20 cellular contexts compared by ENCODE assay signal in the genomic region with DNA sequence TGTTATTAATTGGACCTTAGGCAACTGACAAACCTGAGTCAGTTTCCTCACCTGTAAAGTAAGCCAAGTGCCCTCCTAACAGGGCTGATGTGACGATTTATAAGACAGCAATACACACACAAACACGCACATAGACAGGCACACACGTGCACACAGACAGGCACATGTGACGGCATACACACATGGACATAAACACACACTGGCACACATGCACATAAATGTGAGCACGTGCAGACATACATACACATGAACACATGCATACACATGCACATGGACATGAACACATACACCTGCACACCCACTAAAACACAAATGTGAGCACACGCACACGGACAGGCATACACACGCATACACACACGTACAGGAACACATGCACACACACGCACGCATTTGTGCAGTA.
DNase-seq lines count a peak whose midpoint lies in the region; ATAC-seq, FAIRE-seq and TF ChIP-seq lines count a peak whose summit lies in the region.
"Had no signal": no experiment of that assay in that cellular context is flagged by ENCODE, and none has a peak within 500 bp of the region (broad histone marks: within the 10 kb centered on the region; RNA-seq: fewer than 3 reads in every experiment).

No MANE protein-coding gene starts in this region.

- TF ChIP-seq CTCF in bronchial epithelial cell (IDR thresholded peaks at IDR 0.05; ENCODE audit: insufficient read depth, low read length, severe bottlenecking), result no peak

- POLR2A ChIA-PET in CD8-positive, alpha-beta memory T cell (lab: Charles Lee), result no interaction called here
- POLR2A ChIA-PET in naive thymus-derived CD4-positive, alpha-beta T cell (lab: Charles Lee), result no interaction called here

- no peak overlapping the region for H3K4me3 ChIP-seq in CD8-positive, alpha-beta memory T cell (ENCODE audit: low read length)
- H3K4me3 ChIP-seq in bronchial epithelial cell (ENCODE audit: low read depth, low read length), result no peak overlapping the region
- H3K4me3 ChIP-seq in naive thymus-derived CD4-positive, alpha-beta T cell (ENCODE audit: low read length), result no peak overlapping the region
- H3K4me3 ChIP-seq: BLaER1 treated with 17β-estradiol and CSF1 and Interleukin-3, amounts not matched to agents 10 nM and 100 nM; GM12878 had no signal

- peak; percentile 13 for DNase-seq in activated CD8-positive, alpha-beta memory T cell treated with anti-CD3 and anti-CD28 coated beads for 24 hours
- DNase-seq in activated CD8-positive, alpha-beta memory T cell treated with anti-CD3 and anti-CD28 coated beads, Interleukin-2, amount 50 U/mL, for 4 hours, result no peak
- no peak for DNase-seq in CD8-positive, alpha-beta memory T cell
- DNase-seq in bronchial epithelial cell (ENCODE audit: low read depth) (no peak), NCI-H2107 treated with DMSO at 0.1 percent for 48 hours (lab: John Stamatoyannopoulos, UW; ENCODE audit: unreplicated experiment) (no peak)
- DNase-seq in naive thymus-derived CD4-positive, alpha-beta T cell, result no peak
- DNase-seq in activated T-helper 1 cell treated with anti-CD3 and anti-CD28 coated beads, Interleukin-12 subunit alpha, Interleukin-12 subunit beta, Interleukin-2, Interleukin-4 antibody, amounts not matched to agents 30 ng/mL and 10 ng/mL and 1 ng/mL, durations not matched to agents 14 hours and 24 hours and 36 hours (ENCODE audit: low spot score), result no peak
- DNase-seq in stimulated activated CD4-positive, alpha-beta T cell treated with anti-CD3 and anti-CD28 coated beads, Interleukin-4, amount 100 ng/mL, for 24 hours, result no peak
- DNase-seq: ACHN; Calu3; CD4-positive, CD25-positive, alpha-beta regulatory T cell; DMS 273 treated with DMSO at 0.1 percent for 48 hours; DMS79; GOT3; HCEC 1CT had no signal

- H3K27me3 Mint-ChIP-seq in CD8-positive, alpha-beta memory T cell, result no peaks in the 10 kb centered on the region
- no peaks in the 10 kb centered on the region for H3K27me3 Mint-ChIP-seq in naive thymus-derived CD4-positive, alpha-beta T cell
- no peaks in the 10 kb centered on the region for H3K27me3 Mint-ChIP-seq in activated T-helper 1 cell treated with anti-CD3 and anti-CD28 coated beads, Interleukin-12 subunit alpha, Interleukin-12 subunit beta, Interleukin-2, Interleukin-4 antibody, amounts not matched to agents 30 ng/mL and 10 ng/mL and 1 ng/mL, durations not matched to agents 14 hours and 24 hours and 36 hours (ENCODE audit: insufficient read depth)
- H3K27me3 Mint-ChIP-seq: CD4-positive, CD25-positive, alpha-beta regulatory T cell had no signal

- H3K9me3 ChIP-seq in CD8-positive, alpha-beta memory T cell (ENCODE audit: low read length), result no peaks in the 10 kb centered on the region
- no peaks in the 10 kb centered on the region for H3K9me3 ChIP-seq in naive thymus-derived CD4-positive, alpha-beta T cell (ENCODE audit: control insufficient read depth in 2 of 3, low read length in 3 of 3)
- H3K9me3 ChIP-seq: BLaER1 treated with 17β-estradiol and CSF1 and Interleukin-3, amounts not matched to agents 10 nM and 100 nM had no signal

- CTCF ChIA-PET in CD8-positive, alpha-beta memory T cell (lab: Charles Lee), result no interaction called here
- CTCF ChIA-PET in naive thymus-derived CD4-positive, alpha-beta T cell (lab: Charles Lee), result no interaction called here

- intact Hi-C loops in naive thymus-derived CD4-positive, alpha-beta T cell (cut with micrococcal nuclease), result no loop called here
- intact Hi-C loops in activated T-helper 1 cell treated with anti-CD3 and anti-CD28 coated beads, Interleukin-12 subunit alpha, Interleukin-12 subunit beta, Interleukin-2, Interleukin-4 antibody, amounts not matched to agents 30 ng/mL and 10 ng/mL and 1 ng/mL, durations not matched to agents 14 hours and 24 hours and 36 hours (cut with micrococcal nuclease), result no loop called here

- H3K4me1 ChIP-seq in CD8-positive, alpha-beta memory T cell (ENCODE audit: insufficient read depth, low read length), result no peaks in the 10 kb centered on the region
- H3K4me1 ChIP-seq in naive thymus-derived CD4-positive, alpha-beta T cell (ENCODE audit: control insufficient read depth in 2 of 2, insufficient read depth in 2 of 2, low read length in 2 of 2), result no peaks in the 10 kb centered on the region

- H3K27ac ChIP-seq in CD8-positive, alpha-beta memory T cell (ENCODE audit: low read depth, low read length), result no peak overlapping the region
- H3K27ac ChIP-seq in naive thymus-derived CD4-positive, alpha-beta T cell (ENCODE audit: low read depth, low read length), result no peak overlapping the region
- H3K27ac ChIP-seq: HL-60 had no signal

- FAIRE-seq in bronchial epithelial cell (lab: Jason Lieb, UNC), result peak; percentile 94
- FAIRE-seq: GM12878, GM19239 had no signal

- H3K36me3 Mint-ChIP-seq in CD8-positive, alpha-beta memory T cell, result peaks cover 18 to 94% (median 29%) of the 10 kb centered on the region in 3 donors
- H3K36me3 Mint-ChIP-seq in naive thymus-derived CD4-positive, alpha-beta T cell, result peaks cover 19 to 67% (median 50%) of the 10 kb centered on the region in 5 donors
- peaks cover 57% of the 10 kb centered on the region for H3K36me3 Mint-ChIP-seq in activated T-helper 1 cell treated with anti-CD3 and anti-CD28 coated beads, Interleukin-12 subunit alpha, Interleukin-12 subunit beta, Interleukin-2, Interleukin-4 antibody, amounts not matched to agents 30 ng/mL and 10 ng/mL and 1 ng/mL, durations not matched to agents 14 hours and 24 hours and 36 hours (ENCODE audit: low read depth)

- H3K4me3 Mint-ChIP-seq in CD8-positive, alpha-beta memory T cell, result peak overlapping the region in 1 of 7 donors; percentile 54
- no peak overlapping the region for H3K4me3 Mint-ChIP-seq in naive thymus-derived CD4-positive, alpha-beta T cell
- no peak overlapping the region for H3K4me3 Mint-ChIP-seq in activated T-helper 1 cell treated with anti-CD3 and anti-CD28 coated beads, Interleukin-12 subunit alpha, Interleukin-12 subunit beta, Interleukin-2, Interleukin-4 antibody, amounts not matched to agents 30 ng/mL and 10 ng/mL and 1 ng/mL, durations not matched to agents 14 hours and 24 hours and 36 hours
- H3K4me3 Mint-ChIP-seq: CD4-positive, CD25-positive, alpha-beta regulatory T cell; IgD-negative memory B cell had no signal

- no peaks in the 10 kb centered on the region for H3K9me3 Mint-ChIP-seq in CD8-positive, alpha-beta memory T cell
- peaks cover 0 to 2% (median 0%) of the 10 kb centered on the region in 11 donors for H3K9me3 Mint-ChIP-seq in naive thymus-derived CD4-positive, alpha-beta T cell
- H3K9me3 Mint-ChIP-seq in activated T-helper 1 cell treated with anti-CD3 and anti-CD28 coated beads, Interleukin-12 subunit alpha, Interleukin-12 subunit beta, Interleukin-2, Interleukin-4 antibody, amounts not matched to agents 30 ng/mL and 10 ng/mL and 1 ng/mL, durations not matched to agents 14 hours and 24 hours and 36 hours, result no peaks in the 10 kb centered on the region
- H3K9me3 Mint-ChIP-seq: CD4-positive, CD25-positive, alpha-beta regulatory T cell; IgD-negative memory B cell had no signal

- ATAC-seq in naive thymus-derived CD4-positive, alpha-beta T cell, result no peak
- ATAC-seq: GM12878 had no signal

- peaks cover 45% of the 10 kb centered on the region for H3K36me3 ChIP-seq in CD8-positive, alpha-beta memory T cell (ENCODE audit: insufficient read depth, low read length)
- no peaks in the 10 kb centered on the region for H3K36me3 ChIP-seq in bronchial epithelial cell (ENCODE audit: control insufficient read depth, insufficient read depth, low read length)
- peaks cover 12 to 78% (median 16%) of the 10 kb centered on the region in 3 experiments for H3K36me3 ChIP-seq in naive thymus-derived CD4-positive, alpha-beta T cell (ENCODE audit: control insufficient read depth in 2 of 3, insufficient read depth in 3 of 3, low read length in 3 of 3)

- H3K27me3 ChIP-seq in CD8-positive, alpha-beta memory T cell (ENCODE audit: insufficient read depth, low read length, poor library complexity, severe bottlenecking), result no peaks in the 10 kb centered on the region
- H3K27me3 ChIP-seq in bronchial epithelial cell (ENCODE audit: control insufficient read depth, insufficient read depth, low read length), result no peaks in the 10 kb centered on the region
- H3K27me3 ChIP-seq in naive thymus-derived CD4-positive, alpha-beta T cell (ENCODE audit: control insufficient read depth in 2 of 2, insufficient read depth in 2 of 2, low read length in 2 of 2), result no peaks in the 10 kb centered on the region
- H3K27me3 ChIP-seq: BLaER1 treated with 17β-estradiol and CSF1 and Interleukin-3, amounts not matched to agents 10 nM and 100 nM had no signal

- peaks cover under 1 to 2% (median 1%) of the 10 kb centered on the region in 3 donors for H3K4me1 Mint-ChIP-seq in CD8-positive, alpha-beta memory T cell
- H3K4me1 Mint-ChIP-seq in naive thymus-derived CD4-positive, alpha-beta T cell, result peaks cover 0 to 13% (median 7%) of the 10 kb centered on the region in 7 donors
- H3K4me1 Mint-ChIP-seq in activated T-helper 1 cell treated with anti-CD3 and anti-CD28 coated beads, Interleukin-12 subunit alpha, Interleukin-12 subunit beta, Interleukin-2, Interleukin-4 antibody, amounts not matched to agents 30 ng/mL and 10 ng/mL and 1 ng/mL, durations not matched to agents 14 hours and 24 hours and 36 hours (ENCODE audit: low read depth), result peaks cover 3% of the 10 kb centered on the region
- H3K4me1 Mint-ChIP-seq: IgD-negative memory B cell had no signal

- peak overlapping the region in 5 of 8 donors; percentile 30 to 63 (median 51) for H3K27ac Mint-ChIP-seq in CD8-positive, alpha-beta memory T cell
- H3K27ac Mint-ChIP-seq in naive thymus-derived CD4-positive, alpha-beta T cell, result peak overlapping the region in 5 of 9 donors; percentile 38 to 75 (median 65)
- no peak overlapping the region for H3K27ac Mint-ChIP-seq in activated T-helper 1 cell treated with anti-CD3 and anti-CD28 coated beads, Interleukin-12 subunit alpha, Interleukin-12 subunit beta, Interleukin-2, Interleukin-4 antibody, amounts not matched to agents 30 ng/mL and 10 ng/mL and 1 ng/mL, durations not matched to agents 14 hours and 24 hours and 36 hours
- H3K27ac Mint-ChIP-seq: IgD-negative memory B cell had no signal
